8 cellular contexts compared by ENCODE assay signal in the genomic region with DNA sequence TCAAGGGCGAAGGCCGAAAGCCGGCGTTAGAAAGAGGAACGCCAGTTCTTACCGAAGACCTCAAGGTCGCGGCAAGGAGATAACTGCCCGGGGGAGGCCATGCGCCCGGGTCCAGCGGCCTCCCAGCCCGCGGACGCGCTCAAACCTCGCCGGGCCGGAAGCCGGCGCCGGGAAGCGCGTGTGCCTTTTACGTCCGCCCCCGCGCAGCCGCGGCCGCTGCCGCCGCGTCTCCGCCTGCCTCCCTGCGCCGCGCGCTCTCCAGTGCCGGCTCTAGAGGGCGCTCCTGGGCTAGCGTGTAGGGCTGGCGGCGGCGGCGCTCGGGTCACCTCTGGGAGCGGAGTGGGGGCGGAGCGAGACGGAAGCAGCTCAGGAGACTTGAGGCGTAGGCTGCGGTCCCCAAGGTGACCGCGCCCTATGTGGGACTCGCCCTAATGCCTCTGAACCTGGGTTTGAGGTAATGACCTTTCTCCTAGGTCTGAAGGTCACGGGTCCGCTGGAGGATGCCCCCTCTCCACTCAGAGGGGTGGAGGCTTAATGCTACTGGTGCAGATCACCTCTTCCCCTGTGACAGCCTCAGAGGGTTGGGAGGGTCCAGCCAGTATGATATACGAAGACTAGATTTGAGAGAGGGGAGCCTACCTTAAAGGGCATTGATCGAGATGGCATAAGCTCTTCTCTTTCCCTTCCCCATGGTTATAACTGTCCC. TPM values are rescaled to one million over a fixed set of nuclear protein-coding genes. Genes with fewer than 3 reads are reported as not detected.
A peak's percentile ranks its signal among the peaks of the same experiment; 100 is the strongest.
DNase-seq lines count a peak whose midpoint lies in the region; ATAC-seq lines count a peak whose summit lies in the region.

No MANE protein-coding gene starts in this region.

- no peaks in the 10 kb centered on the region for H3K27me3 ChIP-seq in CD4-positive, CD25-positive, alpha-beta regulatory T cell (ENCODE audit: control insufficient read depth, insufficient read depth, low read length)

- peak; percentile 78 to 80 for ATAC-seq in CD4-positive, CD25-positive, alpha-beta regulatory T cell (ENCODE audit: low read depth in 2 of 2)
- ATAC-seq in GM19395 (IDR thresholded peaks at IDR 0.05; ENCODE audit: unreplicated experiment) (peak; percentile 69), HG03521 (IDR thresholded peaks at IDR 0.05; ENCODE audit: unreplicated experiment) (peak; percentile 63)
- peak; percentile 73 for ATAC-seq in effector memory CD8-positive, alpha-beta T cell (replicated peaks)

- H3K4me3 Mint-ChIP-seq in CD4-positive, CD25-positive, alpha-beta regulatory T cell, result peak overlapping the region; percentile 90 to 97 (median 92)
- peak overlapping the region; percentile 90 to 91 for H3K4me3 Mint-ChIP-seq in effector memory CD8-positive, alpha-beta T cell

- no peaks in the 10 kb centered on the region for H3K27me3 Mint-ChIP-seq in CD4-positive, CD25-positive, alpha-beta regulatory T cell
- no peaks in the 10 kb centered on the region for H3K27me3 Mint-ChIP-seq in effector memory CD8-positive, alpha-beta T cell

- peaks cover 0 to 18% (median 9%) of the 10 kb centered on the region in 4 donors for H3K4me1 Mint-ChIP-seq in CD4-positive, CD25-positive, alpha-beta regulatory T cell
- peaks cover 0 to 6% of the 10 kb centered on the region in 2 donors for H3K4me1 Mint-ChIP-seq in effector memory CD8-positive, alpha-beta T cell (ENCODE audit: low read depth in 2 of 2)

- DNase-seq in CD4-positive, CD25-positive, alpha-beta regulatory T cell, result peak; percentile 81 to 89 (median 87)
- peak; percentile 91 for DNase-seq in NCI-H82 (lab: John Stamatoyannopoulos, UW)
- DNase-seq in activated CD8-positive, alpha-beta memory T cell treated with anti-CD3 and anti-CD28 coated beads for 4 hours (ENCODE audit: low read depth in 2 of 2), result peak; percentile 71 to 77
- DNase-seq in effector memory CD8-positive, alpha-beta T cell, result peak; percentile 83 to 87 (median 85)
- peak; percentile 69 for DNase-seq in stimulated activated CD8-positive, alpha-beta memory T cell treated with anti-CD3 and anti-CD28 coated beads, Interleukin-15, amount 100 ng/mL, for 24 hours (ENCODE audit: low read depth)

- peaks cover 14% of the 10 kb centered on the region for H3K36me3 ChIP-seq in CD4-positive, CD25-positive, alpha-beta regulatory T cell (ENCODE audit: control insufficient read depth, insufficient read depth, low read length)
- H3K36me3 ChIP-seq in mesodermal cell (ENCODE audit: control insufficient read depth, insufficient read depth, low read length), result peaks cover 22% of the 10 kb centered on the region

- H3K4me3 ChIP-seq in CD4-positive, CD25-positive, alpha-beta regulatory T cell (ENCODE audit: low read depth, low read length), result peak overlapping the region; percentile 66
- peak overlapping the region; percentile 69 for H3K4me3 ChIP-seq in mesodermal cell (ENCODE audit: extremely low read depth, insufficient read depth, low read length, poor library complexity, severe bottlenecking)

- peaks cover 3% of the 10 kb centered on the region for H3K4me1 ChIP-seq in CD4-positive, CD25-positive, alpha-beta regulatory T cell (ENCODE audit: control insufficient read depth, insufficient read depth, low read length, poor library complexity, severe bottlenecking)
- H3K4me1 ChIP-seq in mesodermal cell (ENCODE audit: control insufficient read depth, insufficient read depth, low read length, poor library complexity, severe bottlenecking), result no peaks in the 10 kb centered on the region

- no peaks in the 10 kb centered on the region for H3K9me3 ChIP-seq in CD4-positive, CD25-positive, alpha-beta regulatory T cell (ENCODE audit: control insufficient read depth in 2 of 2, low read length in 2 of 2)
- H3K9me3 ChIP-seq in mesodermal cell (ENCODE audit: control insufficient read depth, low read length), result no peaks in the 10 kb centered on the region

- H3K9me3 Mint-ChIP-seq in CD4-positive, CD25-positive, alpha-beta regulatory T cell, result no peaks in the 10 kb centered on the region
- H3K9me3 Mint-ChIP-seq in effector memory CD8-positive, alpha-beta T cell, result no peaks in the 10 kb centered on the region

- H3K36me3 Mint-ChIP-seq in CD4-positive, CD25-positive, alpha-beta regulatory T cell, result peaks cover 9% of the 10 kb centered on the region
- peaks cover 33% of the 10 kb centered on the region for H3K36me3 Mint-ChIP-seq in effector memory CD8-positive, alpha-beta T cell (ENCODE audit: insufficient read depth)

- peak overlapping the region; percentile 74 to 94 (median 93) for H3K27ac Mint-ChIP-seq in CD4-positive, CD25-positive, alpha-beta regulatory T cell
- peak overlapping the region; percentile 86 to 93 for H3K27ac Mint-ChIP-seq in effector memory CD8-positive, alpha-beta T cell

- peak overlapping the region; percentile 95 for H3K27ac ChIP-seq in CD4-positive, CD25-positive, alpha-beta regulatory T cell (ENCODE audit: insufficient read depth, low read length, poor library complexity, severe bottlenecking)
- H3K27ac ChIP-seq in mesodermal cell (ENCODE audit: low read depth, low read length, severe bottlenecking), result peak overlapping the region; percentile 69

- WGBS in mesodermal cell (ENCODE audit: insufficient coverage in 2 of 2), 2 experiments, result 0 to 2% methylated on average over 5 to 23 of the region's 60 CpGs

RNA-seq across cellular contexts. Expression of a gene that starts 0.8 kb away (rescaled TPM):
- total RNA-seq in CD4-positive, CD25-positive, alpha-beta regulatory T cell, result 165 TPM
- polyA plus RNA-seq in CD4-positive, CD25-positive, alpha-beta regulatory T cell, result 100 to 1,000 TPM; 236 to 336 (median 273) TPM
- polyA plus RNA-seq in mesodermal cell (2013, experiment 1 of 2), result 372 TPM
- 359 TPM for polyA plus RNA-seq in mesodermal cell (2013, experiment 2 of 2)

Comparison
In these comparisons a context has a peak if more than half of its experiments do, and no peak if none do; other contexts are left out.
1. Peak in every context shown above with its lines: DNase-seq, ATAC-seq, H3K4me3 ChIP-seq and H3K27ac ChIP-seq.